In genomic region chr1:207753611-207754010, GRCh38 we compare ENCODE assay signal across 9 cellular contexts. TPM values are rescaled to one million over a fixed set of nuclear protein-coding genes. Genes with fewer than 3 reads are reported as not detected.
A peak's percentile ranks its signal among the peaks of the same experiment; 100 is the strongest.
DNase-seq lines count a peak whose midpoint lies in the region; ATAC-seq, FAIRE-seq and TF ChIP-seq lines count a peak whose summit lies in the region.
"Had no signal": no experiment of that assay in that cellular context is flagged by ENCODE, and none has a peak within 500 bp of the region (broad histone marks: within the 10 kb centered on the region; RNA-seq: fewer than 3 reads in every experiment).

No MANE protein-coding gene starts in this region.

- H3K4me3 Mint-ChIP-seq in activated naive CD4-positive, alpha-beta T cell treated with anti-CD3 and anti-CD28 coated beads, Interleukin-2, amount 50 U/mL, for 24 hours = peak overlapping the region; percentile 99
- peak overlapping the region; percentile 99 for H3K4me3 Mint-ChIP-seq in activated naive CD8-positive, alpha-beta T cell treated with anti-CD3 and anti-CD28 coated beads, Interleukin-2, amount 10 ng/mL, durations not matched to agents 7 days and 5 days
- peak overlapping the region; percentile 98 for H3K4me3 Mint-ChIP-seq in type B pancreatic cell

- H3K36me3 ChIP-seq in kidney epithelial cell (ENCODE audit: control insufficient read depth, insufficient read depth, low read length) = no peaks in the 10 kb centered on the region
- peaks cover 0 to 2% of the 10 kb centered on the region in 2 donors for H3K36me3 ChIP-seq in small intestine (ENCODE audit: control insufficient read depth in 2 of 2, insufficient read depth in 2 of 2, low read length in 2 of 2)

- no peaks in the 10 kb centered on the region for H3K27me3 ChIP-seq in kidney epithelial cell (ENCODE audit: control insufficient read depth, insufficient read depth, low read length)
- H3K27me3 ChIP-seq in small intestine (ENCODE audit: control insufficient read depth in 2 of 2, insufficient read depth in 2 of 2, low read length in 2 of 2) = no peaks in the 10 kb centered on the region

- H3K4me1 ChIP-seq in small intestine (ENCODE audit: control insufficient read depth in 2 of 2, insufficient read depth in 1 of 2, low read depth in 1 of 2, low read length in 1 of 2) = peaks cover 10% of the 10 kb centered on the region in 2 donors

- H3K27me3 Mint-ChIP-seq in activated naive CD4-positive, alpha-beta T cell treated with anti-CD3 and anti-CD28 coated beads, Interleukin-2, amount 50 U/mL, for 24 hours = no peaks in the 10 kb centered on the region
- H3K27me3 Mint-ChIP-seq in activated naive CD8-positive, alpha-beta T cell treated with anti-CD3 and anti-CD28 coated beads, Interleukin-2, amount 10 ng/mL, durations not matched to agents 7 days and 5 days = no peaks in the 10 kb centered on the region
- H3K27me3 Mint-ChIP-seq in type B pancreatic cell = no peaks in the 10 kb centered on the region

- POLR2A ChIA-PET in activated naive CD8-positive, alpha-beta T cell treated with anti-CD3 and anti-CD28 coated beads, Interleukin-2, amount 10 ng/mL, durations not matched to agents 7 days and 5 days (lab: Charles Lee) = no interaction called here

- no peak overlapping the region for H3K27ac ChIP-seq in small intestine (ENCODE audit: low read depth in 1 of 2, low read length in 1 of 2)

- H3K4me3 ChIP-seq in kidney epithelial cell (ENCODE audit: low read depth, low read length) (peak overlapping the region; percentile 91), small intestine (ENCODE audit: low read depth in 1 of 2, low read length in 2 of 2) (peak overlapping the region in 1 of 2 donors; percentile 65)

- TF ChIP-seq CTCF in kidney epithelial cell (IDR thresholded peaks at IDR 0.05; ENCODE audit: insufficient read depth, low read length, poor library complexity, severe bottlenecking) (no peak), type B pancreatic cell (conservative IDR thresholded peaks at IDR 0.05) (no peak)

- 15 to 62% (median 29%) methylated on average over 7 of the region's 7 CpGs for WGBS in small intestine, 3 donors

- no peak for FAIRE-seq in RCC 7860 (lab: Jason Lieb, UNC)
- no peak for FAIRE-seq in small intestine (lab: Jason Lieb, UNC)

- no peak for DNase-seq in activated naive CD4-positive, alpha-beta T cell (lab: John Stamatoyannopoulos, UW)
- no peak for DNase-seq in activated naive CD8-positive, alpha-beta T cell treated with anti-CD3 and anti-CD28 coated beads, Interleukin-2, amount 10 ng/mL, durations not matched to agents 7 days and 5 days
- DNase-seq in kidney epithelial cell (ENCODE audit: low read depth) = no peak
- DNase-seq in type B pancreatic cell (ENCODE audit: extremely low spot score, unreplicated experiment) = no peak
- no peak for DNase-seq in RCC 7860 (ENCODE audit: low spot score)
- DNase-seq in stimulated activated CD4-positive, alpha-beta T cell treated with anti-CD3 and anti-CD28 coated beads, Interleukin-1b, Interleukin-23, amount 100 ng/mL, for 48 hours = no peak
- no peak for DNase-seq in small intestine
- DNase-seq: stimulated activated CD4-positive, alpha-beta T cell treated with anti-CD3 and anti-CD28 coated beads, Interleukin-4, amount 100 ng/mL, for 1 hour had no signal

- ATAC-seq in activated naive CD8-positive, alpha-beta T cell treated with anti-CD3 and anti-CD28 coated beads, Interleukin-2, amount 10 ng/mL, durations not matched to agents 7 days and 5 days (ENCODE audit: low read depth) = no peak

- H3K27ac Mint-ChIP-seq in activated naive CD4-positive, alpha-beta T cell treated with anti-CD3 and anti-CD28 coated beads, Interleukin-2, amount 50 U/mL, for 24 hours = peak overlapping the region; percentile 24
- no peak overlapping the region for H3K27ac Mint-ChIP-seq in activated naive CD8-positive, alpha-beta T cell treated with anti-CD3 and anti-CD28 coated beads, Interleukin-2, amount 10 ng/mL, durations not matched to agents 7 days and 5 days
- H3K27ac Mint-ChIP-seq in type B pancreatic cell = peak overlapping the region; percentile 71

- H3K9me3 Mint-ChIP-seq in activated naive CD4-positive, alpha-beta T cell treated with anti-CD3 and anti-CD28 coated beads, Interleukin-2, amount 50 U/mL, for 24 hours = no peaks in the 10 kb centered on the region
- H3K9me3 Mint-ChIP-seq in activated naive CD8-positive, alpha-beta T cell treated with anti-CD3 and anti-CD28 coated beads, Interleukin-2, amount 10 ng/mL, durations not matched to agents 7 days and 5 days = no peaks in the 10 kb centered on the region
- no peaks in the 10 kb centered on the region for H3K9me3 Mint-ChIP-seq in type B pancreatic cell

- no peaks in the 10 kb centered on the region for H3K9me3 ChIP-seq in small intestine (ENCODE audit: control insufficient read depth, low read depth)

- H3K4me1 Mint-ChIP-seq in activated naive CD4-positive, alpha-beta T cell treated with anti-CD3 and anti-CD28 coated beads, Interleukin-2, amount 50 U/mL, for 24 hours = peaks cover 74% of the 10 kb centered on the region
- peaks cover 63% of the 10 kb centered on the region for H3K4me1 Mint-ChIP-seq in activated naive CD8-positive, alpha-beta T cell treated with anti-CD3 and anti-CD28 coated beads, Interleukin-2, amount 10 ng/mL, durations not matched to agents 7 days and 5 days
- peaks cover 39% of the 10 kb centered on the region for H3K4me1 Mint-ChIP-seq in type B pancreatic cell (ENCODE audit: unreplicated experiment)

- H3K36me3 Mint-ChIP-seq in activated naive CD4-positive, alpha-beta T cell treated with anti-CD3 and anti-CD28 coated beads, Interleukin-2, amount 50 U/mL, for 24 hours = peaks cover 5% of the 10 kb centered on the region
- H3K36me3 Mint-ChIP-seq in activated naive CD8-positive, alpha-beta T cell treated with anti-CD3 and anti-CD28 coated beads, Interleukin-2, amount 10 ng/mL, durations not matched to agents 7 days and 5 days = peaks cover 16% of the 10 kb centered on the region
- H3K36me3 Mint-ChIP-seq in type B pancreatic cell = peaks cover 11% of the 10 kb centered on the region

RNA-seq across cellular contexts. Expression of gene CD46, which starts 1.8 kb away (rescaled TPM):
- total RNA-seq in activated naive CD8-positive, alpha-beta T cell treated with anti-CD3 and anti-CD28 coated beads, Interleukin-2, amount 10 ng/mL, durations not matched to agents 7 days and 5 days = 100 to 1,000 TPM; 146 to 151 TPM
- 127 and 138 TPM in 2 replicates for total RNA-seq in kidney epithelial cell
- 155 and 220 TPM in 2 replicates for total RNA-seq in type B pancreatic cell (ENCODE audit: low replicate concordance)
- polyA plus RNA-seq in small intestine = 100 to 1,000 TPM in 1 of 3 donors, 10 to 100 TPM in 2; 53.2 to 122 (median 71.3) TPM
